ENCODE assay signal across 8 cellular contexts in the genomic region with DNA sequence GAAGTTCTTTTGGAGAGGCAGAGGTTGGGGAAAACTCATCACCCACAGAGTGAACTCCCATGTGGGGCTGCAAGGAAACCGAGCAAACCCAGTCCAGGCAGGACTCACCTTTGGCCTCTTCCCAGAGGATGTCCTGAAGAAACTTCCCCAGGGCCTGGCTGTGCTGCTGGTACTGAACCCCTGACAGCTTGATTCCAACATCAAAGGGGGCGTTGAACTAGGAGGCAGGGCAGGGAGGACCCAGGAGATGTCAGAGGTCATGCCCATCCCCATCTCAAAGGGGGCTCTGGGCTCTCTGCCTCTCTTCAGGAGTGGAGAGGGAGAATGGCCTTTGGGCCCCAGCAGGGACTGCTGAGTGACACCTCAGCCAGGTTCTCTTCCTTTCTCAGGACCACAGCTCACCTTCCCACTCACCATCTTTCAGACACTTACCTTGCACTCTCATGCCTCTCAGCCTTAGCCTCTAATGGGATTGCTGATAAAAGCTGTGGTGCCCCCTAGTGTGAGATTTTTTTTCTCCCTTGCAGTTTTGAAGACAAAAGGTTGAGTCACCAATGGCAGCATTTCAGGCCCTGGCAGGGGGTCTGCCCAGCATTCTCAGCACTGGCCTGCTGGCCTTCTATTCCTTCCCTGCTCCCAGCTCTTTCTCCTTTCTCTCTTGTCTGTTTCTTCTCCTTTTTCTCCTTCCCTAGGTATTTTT. TPM values are rescaled to one million over a fixed set of nuclear protein-coding genes. Genes with fewer than 3 reads are reported as not detected.
DNase-seq lines count a peak whose midpoint lies in the region; ATAC-seq and TF ChIP-seq lines count a peak whose summit lies in the region.

No MANE protein-coding gene starts in this region.

- no peak overlapping the region; the same call in 1 of the 2 replicates for H3K27ac Mint-ChIP-seq in HFFc6
- H3K27ac Mint-ChIP-seq in T-cell, result peak overlapping the region in 1 of 2 donors; percentile 65

- peak overlapping the region; percentile 72 for H3K27ac ChIP-seq in C4-2B

- H3K4me1 Mint-ChIP-seq in HFFc6 (ENCODE audit: low read depth) (peaks cover 6% of the 10 kb centered on the region; the same call in 1 of the 2 replicates), T-cell (peaks cover 22 to 36% (median 25%) of the 10 kb centered on the region in 3 donors)

- TF ChIP-seq CTCF in C4-2B (conservative IDR thresholded peaks at IDR 0.05) (no peak; the same call in 1 of the 2 replicates), HFFc6 (IDR thresholded peaks at IDR 0.05) (peak; percentile 74)

- H3K4me3 Mint-ChIP-seq in HFFc6 (no peak overlapping the region), T-cell (no peak overlapping the region)

- DNase-seq in HFFc6 (peak; percentile 58), T-cell (peak in 18 of 34 experiments; percentile 7 to 47 (median 27)), foreskin melanocyte (peak; percentile 23), superior temporal gyrus (ENCODE audit: extremely low spot score) (peak; percentile 84), NCI-H2196 treated with DMSO at 0.1 percent for 48 hours (lab: John Stamatoyannopoulos, UW; ENCODE audit: unreplicated experiment) (no peak)

- ATAC-seq in T-cell (replicated peaks in 1 of 4) (peak in 1 of 4 experiments; percentile 52), GM18873 (IDR thresholded peaks at IDR 0.05; ENCODE audit: low FRiP score, unreplicated experiment) (no peak), HG03460 (IDR thresholded peaks at IDR 0.05; ENCODE audit: unreplicated experiment) (no peak)

- H3K9me3 Mint-ChIP-seq in HFFc6, result no peaks in the 10 kb centered on the region
- no peaks in the 10 kb centered on the region for H3K9me3 Mint-ChIP-seq in T-cell

- peaks cover 2% of the 10 kb centered on the region; the same call in 1 of the 2 replicates for H3K27me3 Mint-ChIP-seq in HFFc6 (ENCODE audit: insufficient read depth)
- no peaks in the 10 kb centered on the region for H3K27me3 Mint-ChIP-seq in T-cell

- CTCF ChIA-PET in T-cell (lab: Charles Lee), result interaction anchor here in 1 of 2 donors (0.5 to 2.4 kb wide), 9 partner anchors 13 to 580 kb away, joined by 3 to 16 read pairs (median 3); partner anchors contain the start of gene CRELD1

- POLR2A ChIA-PET in T-cell (lab: Charles Lee), result interaction anchor here (0.5 to 1.0 kb wide), 2 partner anchors 15 to 95 kb away, joined by 3 read pairs; no protein-coding TSS in a partner anchor

- H3K36me3 Mint-ChIP-seq in HFFc6 (ENCODE audit: low read depth), result peaks cover 7% of the 10 kb centered on the region; the same call in 1 of the 2 replicates
- H3K36me3 Mint-ChIP-seq in T-cell, result peaks cover 23% of the 10 kb centered on the region

RNA-seq across cellular contexts. Expression of gene GHRL, which starts 6.0 kb away (rescaled TPM):
- total RNA-seq in HFFc6 (2021; fragmentation: NEBNext Ultra II Directional; extraction: Animal tissue kit (Norgen Biotek cat#: 25700)), result under 1 TPM in 2 of 6 experiments, not detected in 4; 0.21 to 0.41 TPM
- 1 to 10 TPM in 1 of 5 donors, under 1 TPM in 3, not detected in 1; 0.29 to 1.7 (median 0.61) TPM for total RNA-seq in T-cell

RNA-seq across cellular contexts. Expression of gene SEC13, which starts 34.2 kb away (rescaled TPM):
- total RNA-seq in HFFc6 (2021; fragmentation: NEBNext Ultra II Directional; extraction: Animal tissue kit (Norgen Biotek cat#: 25700)), result 100 to 1,000 TPM; 240 to 278 (median 274) TPM
- 10 to 100 TPM; 64.4 to 82.4 (median 71.3) TPM for total RNA-seq in T-cell

RNA-seq across cellular contexts. Expression of gene TATDN2, which starts 38.5 kb away (rescaled TPM):
- 10 to 100 TPM; 29.6 to 33.4 (median 30.7) TPM for total RNA-seq in HFFc6 (2021; fragmentation: NEBNext Ultra II Directional; extraction: Animal tissue kit (Norgen Biotek cat#: 25700))
- 10 to 100 TPM; 58.9 to 82.3 (median 79.9) TPM for total RNA-seq in T-cell
